17 cellular contexts compared by ENCODE assay signal in the genomic region with DNA sequence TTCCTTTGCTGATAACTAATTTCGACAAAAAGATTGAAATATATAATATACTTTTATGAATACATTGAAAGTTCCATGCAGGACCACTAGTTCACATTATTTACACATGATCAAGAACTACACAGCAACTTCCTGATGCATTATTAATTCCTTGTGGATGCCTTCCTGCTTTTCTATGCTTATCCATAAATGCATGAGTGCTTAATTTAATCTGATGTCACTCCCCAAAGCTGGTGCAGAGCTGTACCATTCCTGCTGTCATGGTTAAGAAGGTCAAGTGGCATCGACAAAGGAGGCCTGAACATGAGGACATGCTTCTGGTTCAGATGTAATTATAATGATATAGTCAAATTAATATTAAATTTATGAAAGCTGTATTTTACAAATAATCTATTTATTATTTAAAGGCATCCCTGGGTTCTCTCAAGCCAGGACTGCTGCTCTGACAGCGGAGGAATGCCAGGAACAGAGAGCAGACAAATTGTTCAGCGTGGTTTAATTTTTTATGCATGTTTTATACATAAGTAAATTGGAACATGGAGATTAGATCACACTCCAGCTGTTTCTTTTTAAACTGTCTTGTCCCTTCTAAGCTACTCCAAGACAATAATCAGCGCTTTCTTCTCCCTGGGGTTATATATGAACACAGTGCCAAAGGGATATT.
DNase-seq lines count a peak whose midpoint lies in the region; TF ChIP-seq lines count a peak whose summit lies in the region.
"Had no signal": no experiment of that assay in that cellular context is flagged by ENCODE, and none has a peak within 500 bp of the region (broad histone marks: within the 10 kb centered on the region; RNA-seq: fewer than 3 reads in every experiment).

No MANE protein-coding gene starts in this region.

- H3K4me2 ChIP-seq in SK-N-SH = no peak overlapping the region

- 14% methylated on average over 5 of the region's 5 CpGs for WGBS in SK-N-SH (ENCODE audit: low lambda C conversion rate)

- H3F3A ChIP-seq in SK-N-SH (replicated peaks; ENCODE audit: insufficient read depth) = no peaks in the 10 kb centered on the region

- 0 out of 2 replicates have a peak, but pooled peaks cover 4% of the 10 kb centered on the region for H3K9me3 ChIP-seq in SK-N-SH

- peak in 1 of 2 experiments; percentile 76; a peak in 2 of 4 replicates for TF ChIP-seq EP300 in SK-N-SH (IDR thresholded peaks at IDR 0.05; ENCODE audit: borderline replicate concordance in 1 of 2, low read depth in 1 of 2, low read length in 1 of 2)

- TF ChIP-seq CTCF in SK-N-SH (IDR thresholded peaks at IDR 0.05) (no peak), retinal pigment epithelial cell (conservative IDR thresholded peaks at IDR 0.05; ENCODE audit: low read depth, low read length) (no peak)

- H3K4me3 ChIP-seq in SK-N-SH (ENCODE audit: low read depth in 2 of 2, low read length in 1 of 2) = no peak overlapping the region
- H3K4me3 ChIP-seq in retinal pigment epithelial cell (ENCODE audit: low read length) = no peak overlapping the region

- no peaks in the 10 kb centered on the region for H3K36me3 ChIP-seq in SK-N-SH (replicated peaks in 1 of 2; ENCODE audit: control insufficient read depth in 1 of 2, insufficient read depth in 2 of 2, low read length in 1 of 2)

- POLR2A ChIA-PET in SK-N-SH (lab: Yijun Ruan, JAX) = no interaction called here

- TF ChIP-seq RAD21 in SK-N-SH (IDR thresholded peaks at IDR 0.05; ENCODE audit: low read length) = no peak

- H2AFZ ChIP-seq in SK-N-SH (ENCODE audit: low read depth) = no peak overlapping the region

- no peaks in the 10 kb centered on the region for H4K20me1 ChIP-seq in SK-N-SH (ENCODE audit: insufficient read depth)

- CTCF ChIA-PET in SK-N-SH (lab: Yijun Ruan, JAX) = interaction anchor here (0.6 kb wide), 1 partner anchor 9 kb away, joined by 3 read pairs; no protein-coding TSS in a partner anchor

- H3K4me1 ChIP-seq in SK-N-SH (ENCODE audit: control insufficient read depth in 1 of 2, insufficient read depth in 2 of 2, low read depth in 1 of 2, low read length in 1 of 2) = peaks cover 0 to 4% of the 10 kb centered on the region in 2 experiments; a peak in 1 of 4 replicates

- no peaks in the 10 kb centered on the region for H3K9me2 ChIP-seq in SK-N-SH

- H3K9ac ChIP-seq in SK-N-SH = no peak overlapping the region

- H3K27me3 ChIP-seq in SK-N-SH (ENCODE audit: insufficient read depth) = no peaks in the 10 kb centered on the region

- DNase-seq in NCI-H524 (lab: John Stamatoyannopoulos, UW) (peak; percentile 19 to 32), NCI-H524 treated with DMSO at 0.1 percent for 48 hours (lab: John Stamatoyannopoulos, UW) (no peak), SK-N-SH (peak; percentile 3), medulla oblongata (ENCODE audit: extremely low spot score) (peak; percentile 15), retinal pigment epithelial cell (ENCODE audit: low read depth) (peak; percentile 54), dedifferentiated amniotic fluid mesenchymal stem cell (ENCODE audit: extremely low spot score) (no peak), HK-2 (ENCODE audit: unreplicated experiment) (no peak)
- DNase-seq: 8988T; ACHN; CD4-positive, alpha-beta memory T cell; COR-L47; DMS153; DND-41; GDM1; GOT3; H9 had no signal

- no peak overlapping the region; a peak in 1 of 4 replicates for H3K27ac ChIP-seq in SK-N-SH (ENCODE audit: low read depth in 2 of 2, low read length in 1 of 2)
- H3K27ac ChIP-seq: C4-2B had no signal

- no peaks in the 10 kb centered on the region for H3K79me2 ChIP-seq in SK-N-SH (ENCODE audit: insufficient read depth)

TF ChIP-seq in SK-N-SH, 30 proteins besides CTCF, POLR2A, EP300 and RAD21:
- TF ChIP-seq YY1 (IDR thresholded peaks at IDR 0.05; ENCODE audit: low read depth) = no peak
- no peak for TF ChIP-seq FOXJ3 (CRISPR knock-in tag; IDR thresholded peaks at IDR 0.05)
- no peak for TF ChIP-seq SMC3 (IDR thresholded peaks at IDR 0.05; ENCODE audit: low read depth, low read length)
- no peak for TF ChIP-seq TCF12 (IDR thresholded peaks at IDR 0.05)
- peak; percentile 91 for TF ChIP-seq RCOR1 (IDR thresholded peaks at IDR 0.05; ENCODE audit: low read length)
- TF ChIP-seq, protein P1, sequence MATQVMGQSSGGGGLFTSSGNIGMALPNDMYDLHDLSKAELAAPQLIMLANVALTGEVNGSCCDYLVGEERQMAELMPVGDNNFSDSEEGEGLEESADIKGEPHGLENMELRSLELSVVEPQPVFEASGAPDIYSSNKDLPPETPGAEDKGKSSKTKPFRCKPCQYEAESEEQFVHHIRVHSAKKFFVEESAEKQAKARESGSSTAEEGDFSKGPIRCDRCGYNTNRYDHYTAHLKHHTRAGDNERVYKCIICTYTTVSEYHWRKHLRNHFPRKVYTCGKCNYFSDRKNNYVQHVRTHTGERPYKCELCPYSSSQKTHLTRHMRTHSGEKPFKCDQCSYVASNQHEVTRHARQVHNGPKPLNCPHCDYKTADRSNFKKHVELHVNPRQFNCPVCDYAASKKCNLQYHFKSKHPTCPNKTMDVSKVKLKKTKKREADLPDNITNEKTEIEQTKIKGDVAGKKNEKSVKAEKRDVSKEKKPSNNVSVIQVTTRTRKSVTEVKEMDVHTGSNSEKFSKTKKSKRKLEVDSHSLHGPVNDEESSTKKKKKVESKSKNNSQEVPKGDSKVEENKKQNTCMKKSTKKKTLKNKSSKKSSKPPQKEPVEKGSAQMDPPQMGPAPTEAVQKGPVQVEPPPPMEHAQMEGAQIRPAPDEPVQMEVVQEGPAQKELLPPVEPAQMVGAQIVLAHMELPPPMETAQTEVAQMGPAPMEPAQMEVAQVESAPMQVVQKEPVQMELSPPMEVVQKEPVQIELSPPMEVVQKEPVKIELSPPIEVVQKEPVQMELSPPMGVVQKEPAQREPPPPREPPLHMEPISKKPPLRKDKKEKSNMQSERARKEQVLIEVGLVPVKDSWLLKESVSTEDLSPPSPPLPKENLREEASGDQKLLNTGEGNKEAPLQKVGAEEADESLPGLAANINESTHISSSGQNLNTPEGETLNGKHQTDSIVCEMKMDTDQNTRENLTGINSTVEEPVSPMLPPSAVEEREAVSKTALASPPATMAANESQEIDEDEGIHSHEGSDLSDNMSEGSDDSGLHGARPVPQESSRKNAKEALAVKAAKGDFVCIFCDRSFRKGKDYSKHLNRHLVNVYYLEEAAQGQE (IDR thresholded peaks at IDR 0.05; ENCODE audit: low read depth, low read length) = no peak
- TF ChIP-seq EZH2phosphoT487 (IDR thresholded peaks at IDR 0.05; ENCODE audit: borderline replicate concordance, low read depth) = no peak
- TF ChIP-seq GABPA (IDR thresholded peaks at IDR 0.05; ENCODE audit: low read depth) = no peak

Comparison
In these comparisons a context has a peak if more than half of its experiments do, and no peak if none do; other contexts are left out.
1. DNase-seq: peak in NCI-H524 (2 of 2), SK-N-SH (single experiment), medulla oblongata (single experiment) and retinal pigment epithelial cell (single experiment); none in NCI-H524 treated with DMSO at 0.1 percent for 48 hours (single experiment), dedifferentiated amniotic fluid mesenchymal stem cell (single experiment) and HK-2 (single experiment).